Comparison of ENCODE assay signal across 1 cellular context in the genomic region with DNA sequence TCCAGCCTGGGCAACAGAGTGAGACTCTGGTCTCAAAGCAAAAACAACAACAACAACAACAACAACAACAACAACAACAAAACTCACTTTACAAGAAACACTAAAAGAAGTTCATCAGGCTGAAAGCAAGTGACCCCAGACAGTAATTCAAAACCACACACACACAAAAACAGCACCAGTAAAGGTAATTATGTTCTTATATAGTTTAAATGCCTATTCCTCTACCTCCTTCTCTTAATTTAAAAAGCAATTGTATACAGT.
TF ChIP-seq lines count a peak whose summit lies in the region.

No MANE protein-coding gene starts in this region.

TF ChIP-seq in HepG2, 621 proteins besides CTCF, POLR2A, EP300 and RAD21:
- TF ChIP-seq FOXO1 (CRISPR knock-in tag; IDR thresholded peaks at IDR 0.05): no peak
- peak; percentile 91 for TF ChIP-seq FOXP1 (IDR thresholded peaks at IDR 0.05)
- TF ChIP-seq FOXP1 (CRISPR knock-in tag; IDR thresholded peaks at IDR 0.05): no peak
